In genomic region chr5:132746592-132747063, GRCh38 we compare ENCODE assay signal across 8 cellular contexts. TPM values are rescaled to one million over a fixed set of nuclear protein-coding genes. Genes with fewer than 3 reads are reported as not detected.
A peak's percentile ranks its signal among the peaks of the same experiment; 100 is the strongest.
DNase-seq lines count a peak whose midpoint lies in the region; ATAC-seq, FAIRE-seq and TF ChIP-seq lines count a peak whose summit lies in the region.

No MANE protein-coding gene starts in this region.

- H3K4me1 ChIP-seq in A549 (no peaks in the 10 kb centered on the region), PC-3 (ENCODE audit: insufficient read depth, low read length) (no peaks in the 10 kb centered on the region)

- H3K36me3 ChIP-seq in PC-3 (ENCODE audit: low read depth, low read length): no peaks in the 10 kb centered on the region

- no peak for FAIRE-seq in A549 (lab: Jason Lieb, UNC)

- intact Hi-C loops in activated CD4-positive, alpha-beta T cell treated with anti-CD3 and anti-CD28 coated beads, Interleukin-2, amount 10 ng/mL, durations not matched to agents 24 days and 14 days (cut with micrococcal nuclease): loop anchor here (1.0 kb wide), 1 partner anchor 9 kb away; the partner anchor contains the start of gene KIF3A
- intact Hi-C loops in PC-3 (cut with micrococcal nuclease): no loop called here

- POLR2A ChIA-PET in A549 (lab: Yijun Ruan, JAX): no interaction called here
- POLR2A ChIA-PET in GM10248 (lab: Yijun Ruan, JAX): interaction anchor here (0.6 to 1.1 kb wide), 3 partner anchors 10 to 84 kb away, joined by 3 to 4 read pairs (median 3); no protein-coding TSS in a partner anchor
- POLR2A ChIA-PET in PC-3 (lab: Charles Lee; ENCODE audit: unreplicated experiment): no interaction called here

- ATAC-seq in A549 (peak; percentile 82 to 86; a peak in 5 of 6 replicates), GM19463 (IDR thresholded peaks at IDR 0.05; ENCODE audit: unreplicated experiment) (peak; percentile 24), HG03521 (IDR thresholded peaks at IDR 0.05; ENCODE audit: unreplicated experiment) (no peak), PC-3 (no peak)

- H3F3A ChIP-seq in PC-3 (ENCODE audit: low read length, unreplicated experiment): no peaks in the 10 kb centered on the region

- peak overlapping the region; percentile 79 for H3K27ac Mint-ChIP-seq in activated CD4-positive, alpha-beta T cell treated with anti-CD3 and anti-CD28 coated beads, Interleukin-2, amount 10 ng/mL, durations not matched to agents 24 days and 14 days

- H3K79me2 ChIP-seq in PC-3 (ENCODE audit: low read length): no peaks in the 10 kb centered on the region

- peaks cover 14% of the 10 kb centered on the region for H3K36me3 Mint-ChIP-seq in activated CD4-positive, alpha-beta T cell treated with anti-CD3 and anti-CD28 coated beads, Interleukin-2, amount 10 ng/mL, durations not matched to agents 24 days and 14 days (ENCODE audit: low read depth)

- CTCF ChIA-PET in A549 (lab: Yijun Ruan, JAX): interaction anchor here (0.7 to 6.6 kb wide), 15 partner anchors 8 to 114 kb away, joined by 3 to 64 read pairs (median 6); no protein-coding TSS in a partner anchor
- CTCF ChIA-PET in GM10248 (lab: Yijun Ruan, JAX): interaction anchor here (0.8 to 3.3 kb wide), 14 partner anchors 8 to 165 kb away, joined by 3 to 20 read pairs (median 4); partner anchors contain the start of gene KIF3A
- CTCF ChIA-PET in PC-3 (lab: Charles Lee): no interaction called here

- DNase-seq in A549 (ENCODE audit: low read depth in 1 of 2, low spot score in 1 of 2) (peak in 1 of 2 experiments; percentile 71), fibroblast of the aortic adventitia (ENCODE audit: low read depth) (no peak), pons (ENCODE audit: low spot score) (peak; percentile 67), GM10248 (ENCODE audit: extremely low spot score) (no peak), PC-3 (no peak)
- DNase-seq in activated CD4-positive, alpha-beta T cell treated with anti-CD3 and anti-CD28 coated beads, Interleukin-2, amount 10 ng/mL, durations not matched to agents 24 days and 14 days: no peak

- H3K9me3 Mint-ChIP-seq in activated CD4-positive, alpha-beta T cell treated with anti-CD3 and anti-CD28 coated beads, Interleukin-2, amount 10 ng/mL, durations not matched to agents 24 days and 14 days: no peaks in the 10 kb centered on the region

- peak overlapping the region; percentile 73 for H3K4me3 ChIP-seq in A549
- H3K4me3 ChIP-seq in fibroblast of the aortic adventitia (ENCODE audit: low read depth, low read length): peak overlapping the region; percentile 33
- no peak overlapping the region for H3K4me3 ChIP-seq in PC-3 (ENCODE audit: low read length)

- no peak overlapping the region for H3K9ac ChIP-seq in PC-3 (ENCODE audit: low read length)

- no peak for TF ChIP-seq EP300 in A549 (IDR thresholded peaks at IDR 0.05)

- H4K20me1 ChIP-seq in PC-3 (ENCODE audit: low read length): no peaks in the 10 kb centered on the region

- no peaks in the 10 kb centered on the region for H3K27me3 ChIP-seq in PC-3 (ENCODE audit: low read length)

- peak overlapping the region; percentile 82 for H3K4me3 Mint-ChIP-seq in activated CD4-positive, alpha-beta T cell treated with anti-CD3 and anti-CD28 coated beads, Interleukin-2, amount 10 ng/mL, durations not matched to agents 24 days and 14 days

- no peaks in the 10 kb centered on the region for H3K9me3 ChIP-seq in A549
- H3K9me3 ChIP-seq in PC-3 (ENCODE audit: low read length): no peaks in the 10 kb centered on the region

- peak overlapping the region; percentile 72 to 87 for H3K27ac ChIP-seq in A549
- no peak overlapping the region for H3K27ac ChIP-seq in PC-3 (ENCODE audit: low read length)

- H3K4me2 ChIP-seq in A549 (peak overlapping the region; percentile 86), PC-3 (ENCODE audit: low read length) (no peak overlapping the region)

- peaks cover 19% of the 10 kb centered on the region for H3K27me3 Mint-ChIP-seq in activated CD4-positive, alpha-beta T cell treated with anti-CD3 and anti-CD28 coated beads, Interleukin-2, amount 10 ng/mL, durations not matched to agents 24 days and 14 days

- H3K4me1 Mint-ChIP-seq in activated CD4-positive, alpha-beta T cell treated with anti-CD3 and anti-CD28 coated beads, Interleukin-2, amount 10 ng/mL, durations not matched to agents 24 days and 14 days: peaks cover 31% of the 10 kb centered on the region

- TF ChIP-seq CTCF in A549 (IDR thresholded peaks at IDR 0.05) (peak; percentile 69), fibroblast of the aortic adventitia (IDR thresholded peaks at IDR 0.05; ENCODE audit: insufficient read depth, low read length) (peak; percentile 29), GM10248 (IDR thresholded peaks at IDR 0.05; ENCODE audit: control extremely low read depth, extremely low read depth, low read depth, missing control alignments) (no peak), PC-3 (conservative IDR thresholded peaks at IDR 0.05; ENCODE audit: low read depth, low read length) (no peak)

- no TSS peak for BruUV-seq in PC-3 (replicated peaks; lab: Mats Ljungman, UMichigan)

- TF ChIP-seq RAD21 in A549 (conservative IDR thresholded peaks at IDR 0.05 in 1 of 2, IDR thresholded peaks at IDR 0.05 in 1 of 2): peak; percentile 40 to 52; a peak in 3 of 5 replicates

- WGBS in A549 (ENCODE audit: missing lambda C conversion rate): 5% methylated on average over 8 of the region's 8 CpGs

- no peaks in the 10 kb centered on the region for H3K9me2 ChIP-seq in PC-3 (replicated peaks; ENCODE audit: low read length)

- no peak overlapping the region for H2AFZ ChIP-seq in PC-3 (ENCODE audit: low read length)

- no peak for TF ChIP-seq POLR2A in A549 (IDR thresholded peaks at IDR 0.05; ENCODE audit: low read length)

TF ChIP-seq in A549, 52 proteins besides CTCF, POLR2A, EP300 and RAD21:
- no peak for TF ChIP-seq USF2 (IDR thresholded peaks at IDR 0.05)
- 0 out of 3 replicates have a peak, but pooled peaks have one; percentile 20 for TF ChIP-seq SMC3 (IDR thresholded peaks at IDR 0.05)
- TF ChIP-seq CEBPB (IDR thresholded peaks at IDR 0.05): no peak
- TF ChIP-seq ZFP36 (IDR thresholded peaks at IDR 0.05; ENCODE audit: borderline replicate concordance, partially characterized antibody): peak; percentile 45
- TF ChIP-seq NFE2L2 (conservative IDR thresholded peaks at IDR 0.05; ENCODE audit: low read length): no peak

RNA-seq across cellular contexts. Expression of gene CCNI2, which starts 0.6 kb away (rescaled TPM):
- 0.17 and 0.33 TPM in 2 replicates for polyA plus RNA-seq in A549 (2011; rRNA removed)
- 0.16 and 0.28 TPM in 2 replicates for polyA plus RNA-seq in A549 (2012; cell fraction: cytosol; rRNA removed)
- 0.44 and 0.73 TPM in 2 replicates for polyA plus RNA-seq in A549 (2012; cell fraction: nucleus; rRNA removed)
- polyA plus RNA-seq in A549 (2017; fragmentation: RNase III; extraction: RNeasy Plus Mini Kit Qiagen cat#74134 plus additional on column Dnase treatment): 0.07 to 0.26 TPM (median 0.17 TPM) in 3 replicates
- 0.83 and 0.99 TPM in 2 replicates for polyA minus RNA-seq in A549 (2011; rRNA and poly(A)+ RNA removed)
- 39.5 and 42.7 TPM in 2 replicates for total RNA-seq in activated CD4-positive, alpha-beta T cell treated with anti-CD3 and anti-CD28 coated beads, Interleukin-2, amount 10 ng/mL, durations not matched to agents 24 days and 14 days
- 1.2 TPM in 1 of 2 replicates, not detected in the other for total RNA-seq in fibroblast of the aortic adventitia (ENCODE audit: low replicate concordance)
- not detected in 2 replicates for total RNA-seq in PC-3 (2014; rRNA removed)

RNA-seq across cellular contexts. Expression of gene KIF3A, which starts 9.3 kb away (rescaled TPM):
- 17.2 and 20.5 TPM in 2 replicates for polyA plus RNA-seq in A549 (2011; rRNA removed)
- 3.6 and 3.7 TPM in 2 replicates for polyA plus RNA-seq in A549 (2012; cell fraction: cytosol; rRNA removed)
- polyA plus RNA-seq in A549 (2012; cell fraction: nucleus; rRNA removed): 3.7 and 6.4 TPM in 2 replicates
- 12.8 to 15.6 TPM (median 13.8 TPM) in 3 replicates for polyA plus RNA-seq in A549 (2017; fragmentation: RNase III; extraction: RNeasy Plus Mini Kit Qiagen cat#74134 plus additional on column Dnase treatment)
- 3.9 and 6.7 TPM in 2 replicates for polyA minus RNA-seq in A549 (2011; rRNA and poly(A)+ RNA removed)
- 44.2 and 51.9 TPM in 2 replicates for total RNA-seq in activated CD4-positive, alpha-beta T cell treated with anti-CD3 and anti-CD28 coated beads, Interleukin-2, amount 10 ng/mL, durations not matched to agents 24 days and 14 days
- 12.7 and 29.2 TPM in 2 replicates for total RNA-seq in fibroblast of the aortic adventitia (ENCODE audit: low replicate concordance)
- 5.7 and 9.5 TPM in 2 replicates for total RNA-seq in PC-3 (2014; rRNA removed)

RNA-seq across cellular contexts. Expression of gene SEPTIN8, which starts 30.4 kb away (rescaled TPM):
- polyA plus RNA-seq in A549 (2011; rRNA removed): 29.2 and 29.6 TPM in 2 replicates
- 24.8 and 29.6 TPM in 2 replicates for polyA plus RNA-seq in A549 (2012; cell fraction: cytosol; rRNA removed)
- polyA plus RNA-seq in A549 (2012; cell fraction: nucleus; rRNA removed): 53.4 and 53.7 TPM in 2 replicates
- 19.0 to 21.7 TPM (median 20.8 TPM) in 3 replicates for polyA plus RNA-seq in A549 (2017; fragmentation: RNase III; extraction: RNeasy Plus Mini Kit Qiagen cat#74134 plus additional on column Dnase treatment)
- 19.7 and 24.4 TPM in 2 replicates for polyA minus RNA-seq in A549 (2011; rRNA and poly(A)+ RNA removed)
- 43.8 and 45.4 TPM in 2 replicates for total RNA-seq in activated CD4-positive, alpha-beta T cell treated with anti-CD3 and anti-CD28 coated beads, Interleukin-2, amount 10 ng/mL, durations not matched to agents 24 days and 14 days
- 22.7 and 43.0 TPM in 2 replicates for total RNA-seq in fibroblast of the aortic adventitia (ENCODE audit: low replicate concordance)
- total RNA-seq in PC-3 (2014; rRNA removed): 21.9 and 29.4 TPM in 2 replicates

Comparison
In these comparisons a context has a peak if more than half of its experiments do, and no peak if none do; other contexts are left out.
1. ATAC-seq: peak in A549 (2 of 2) and GM19463 (single experiment); none in HG03521 (single experiment) and PC-3 (single experiment).
2. CTCF ChIP-seq: peak in A549 (single experiment) and fibroblast of the aortic adventitia (single experiment); none in GM10248 (single experiment) and PC-3 (single experiment).
3. RNA of gene CCNI2, which starts 0.6 kb away (total RNA-seq): 39.5 to 42.7 TPM in activated CD4-positive, alpha-beta T cell treated with anti-CD3 and anti-CD28 coated beads, Interleukin-2, amount 10 ng/mL, durations not matched to agents 24 days and 14 days; 1.2 TPM in fibroblast of the aortic adventitia and not detected in PC-3; every median in the first group is over 10 times any median in the second.